In genomic region chr17:66230918-66231543, GRCh38 we compare ENCODE assay signal across 2 cellular contexts.
A peak's percentile ranks its signal among the peaks of the same experiment; 100 is the strongest.
TF ChIP-seq lines count a peak whose summit lies in the region.

No MANE protein-coding gene starts in this region.

TF ChIP-seq in K562, 482 proteins besides CTCF, POLR2A, EP300 and RAD21 (continued from another document):
- no peak for TF ChIP-seq TRIM25 (IDR thresholded peaks at IDR 0.05; ENCODE audit: borderline replicate concordance)
- peak; percentile 51 for TF ChIP-seq PCBP2 (IDR thresholded peaks at IDR 0.05; ENCODE audit: low read depth, low read length, poor library complexity, severe bottlenecking)

TF ChIP-seq in liver, 16 proteins besides CTCF, POLR2A, EP300 and RAD21 (continued from another document):
- no peak for TF ChIP-seq SP1 (IDR thresholded peaks at IDR 0.05)
